Comparison of ENCODE assay signal across 14 cellular contexts in genomic region chr18:63182861-63183260, GRCh38.
DNase-seq lines count a peak whose midpoint lies in the region; ATAC-seq and TF ChIP-seq lines count a peak whose summit lies in the region.
"Had no signal": no experiment of that assay in that cellular context is flagged by ENCODE, and none has a peak within 500 bp of the region (broad histone marks: within the 10 kb centered on the region; RNA-seq: fewer than 3 reads in every experiment).

No MANE protein-coding gene starts in this region.

- TF ChIP-seq CTCF in uterus (IDR thresholded peaks at IDR 0.05) (no peak), GM10266 (IDR thresholded peaks at IDR 0.05; ENCODE audit: control insufficient read depth, insufficient read depth, low read depth, missing control alignments) (no peak)

- no peaks in the 10 kb centered on the region for H3K9me3 Mint-ChIP-seq in activated naive CD4-positive, alpha-beta T cell treated with anti-CD3 and anti-CD28 coated beads, Interleukin-2, amount 50 U/mL, for 24 hours
- H3K9me3 Mint-ChIP-seq in activated naive CD4-positive, alpha-beta T cell treated with anti-CD3 and anti-CD28 coated beads, Interleukin-2, amount 50 U/mL, for 72 hours = no peaks in the 10 kb centered on the region
- no peaks in the 10 kb centered on the region for H3K9me3 Mint-ChIP-seq in immature natural killer cell

- no peaks in the 10 kb centered on the region for H3K27me3 ChIP-seq in uterus
- H3K27me3 ChIP-seq: ascending aorta had no signal

- peaks cover 10 to 23% of the 10 kb centered on the region in 2 donors for H3K4me1 ChIP-seq in uterus

- H3K4me3 Mint-ChIP-seq in activated naive CD4-positive, alpha-beta T cell treated with anti-CD3 and anti-CD28 coated beads, Interleukin-2, amount 50 U/mL, for 24 hours = peak overlapping the region; percentile 15
- H3K4me3 Mint-ChIP-seq in immature natural killer cell = peak overlapping the region in 4 of 5 donors; percentile 2 to 44 (median 20)

- peaks cover 86% of the 10 kb centered on the region for H3K4me1 Mint-ChIP-seq in activated naive CD4-positive, alpha-beta T cell treated with anti-CD3 and anti-CD28 coated beads, Interleukin-2, amount 50 U/mL, for 24 hours
- peaks cover 28 to 34% of the 10 kb centered on the region in 2 donors for H3K4me1 Mint-ChIP-seq in immature natural killer cell

- peak overlapping the region; percentile 79 for H3K27ac Mint-ChIP-seq in activated naive CD4-positive, alpha-beta T cell treated with anti-CD3 and anti-CD28 coated beads, Interleukin-2, amount 50 U/mL, for 24 hours
- H3K27ac Mint-ChIP-seq in activated naive CD4-positive, alpha-beta T cell treated with anti-CD3 and anti-CD28 coated beads, Interleukin-2, amount 50 U/mL, for 72 hours = no peak overlapping the region
- peak overlapping the region in 2 of 6 donors; percentile 4 to 63 for H3K27ac Mint-ChIP-seq in immature natural killer cell

- ATAC-seq in activated naive CD4-positive, alpha-beta T cell treated with anti-CD3 and anti-CD28 coated beads, Interleukin-2, amount 50 U/mL, for 72 hours = no peak
- no peak for ATAC-seq in Right ventricle myocardium inferior
- ATAC-seq: SK-N-SH treated with all-trans-retinoic acid at 6 μM for 48 hours had no signal

- no peaks in the 10 kb centered on the region for H3K27me3 Mint-ChIP-seq in activated naive CD4-positive, alpha-beta T cell treated with anti-CD3 and anti-CD28 coated beads, Interleukin-2, amount 50 U/mL, for 24 hours
- peaks cover 0 to 3% (median 0%) of the 10 kb centered on the region in 3 donors for H3K27me3 Mint-ChIP-seq in immature natural killer cell (ENCODE audit: low read depth in 3 of 3)

- peaks cover 6% of the 10 kb centered on the region for H3K36me3 Mint-ChIP-seq in activated naive CD4-positive, alpha-beta T cell treated with anti-CD3 and anti-CD28 coated beads, Interleukin-2, amount 50 U/mL, for 24 hours
- H3K36me3 Mint-ChIP-seq in activated naive CD4-positive, alpha-beta T cell treated with anti-CD3 and anti-CD28 coated beads, Interleukin-2, amount 50 U/mL, for 72 hours = peaks cover 0 to 22% of the 10 kb centered on the region in 2 donors
- peaks cover 0 to 10% (median 0%) of the 10 kb centered on the region in 3 donors for H3K36me3 Mint-ChIP-seq in immature natural killer cell

- H3K36me3 ChIP-seq in uterus = no peaks in the 10 kb centered on the region
- H3K36me3 ChIP-seq: ascending aorta had no signal

- no peak for TF ChIP-seq POLR2A in uterus (IDR thresholded peaks at IDR 0.05)

- no peak for DNase-seq in activated naive CD4-positive, alpha-beta T cell treated with anti-CD3 and anti-CD28 coated beads, Interleukin-2, amount 50 U/mL, for 72 hours (ENCODE audit: low spot score in 2 of 2)
- DNase-seq in NCI-H69 (lab: John Stamatoyannopoulos, UW) = peak; percentile 59
- no peak for DNase-seq in immature natural killer cell
- DNase-seq in uterus = no peak
- no peak for DNase-seq in Right ventricle myocardium inferior (ENCODE audit: missing footprints)
- DNase-seq in NCI-H2227 treated with DMSO at 0.1 percent for 48 hours (lab: John Stamatoyannopoulos, UW) = no peak
- no peak for DNase-seq in GM10266 (ENCODE audit: extremely low spot score)
- DNase-seq: activated T-cell treated with anti-CD3 and anti-CD28 coated beads for 4 hours; NCI-H2081 treated with DMSO at 0.1 percent for 48 hours; stimulated activated CD4-positive, alpha-beta T cell treated with anti-CD3 and anti-CD28 coated beads, Interleukin-12 subunit alpha, Interleukin-12 subunit beta, amount 100 ng/mL, for 4 hours had no signal

- no peak overlapping the region for H3K4me3 ChIP-seq in uterus
- H3K4me3 ChIP-seq: ascending aorta, lung had no signal

- H3K9me3 ChIP-seq in uterus = no peaks in the 10 kb centered on the region
- H3K9me3 ChIP-seq: ascending aorta had no signal

- intact Hi-C loops in uterus (cut with DNase I; ENCODE audit: low total_unique reads) = no loop called here
- intact Hi-C loops in Right ventricle myocardium inferior (cut with DNase I) = no loop called here

- peak overlapping the region; percentile 59 to 91 for H3K27ac ChIP-seq in uterus
- H3K27ac ChIP-seq: ascending aorta had no signal
